Comparison of ENCODE assay signal across 1 cellular context in genomic region chr17:50100921-50101345, GRCh38.
TF ChIP-seq lines count a peak whose summit lies in the region.

No MANE protein-coding gene starts in this region.

TF ChIP-seq in A549, 52 proteins besides CTCF, POLR2A, EP300 and RAD21 (continued from another document):
- TF ChIP-seq HOXB13 (CRISPR knock-in tag; IDR thresholded peaks at IDR 0.05; ENCODE audit: low read depth) (no peak), MAFK (IDR thresholded peaks at IDR 0.05; ENCODE audit: partially characterized antibody) (no peak), HDAC2 (IDR thresholded peaks at IDR 0.05) (no peak), EHF (CRISPR knock-in tag; IDR thresholded peaks at IDR 0.05) (no peak), CBX2 (IDR thresholded peaks at IDR 0.05; ENCODE audit: borderline replicate concordance, low read depth) (no peak), FOSL2 (IDR thresholded peaks at IDR 0.05) (no peak), FOSL2 (CRISPR knock-in tag; IDR thresholded peaks at IDR 0.05) (0 out of 2 replicates have a peak, but pooled peaks have one; percentile 15)
